Comparison of ENCODE assay signal across 21 cellular contexts in the genomic region with DNA sequence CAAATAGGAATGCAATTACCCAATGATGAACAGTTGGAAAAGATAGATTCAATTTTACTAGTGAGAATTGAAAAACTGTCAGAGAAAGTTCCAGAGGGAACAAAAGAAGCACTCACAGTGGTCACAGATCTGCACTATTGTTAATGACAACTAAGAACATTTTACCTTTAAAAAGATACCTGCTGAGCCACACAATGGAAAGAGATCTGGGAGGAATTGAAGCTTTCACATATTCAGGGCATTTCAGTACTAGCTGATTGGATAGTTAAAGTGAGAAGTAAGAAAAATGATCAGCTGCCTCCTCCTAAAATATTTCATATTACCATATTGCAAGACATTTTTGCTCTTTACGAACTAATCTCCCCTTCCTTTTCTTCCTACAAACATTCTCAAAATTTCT.
DNase-seq lines count a peak whose midpoint lies in the region; TF ChIP-seq lines count a peak whose summit lies in the region.
"Had no signal": no experiment of that assay in that cellular context is flagged by ENCODE, and none has a peak within 500 bp of the region (broad histone marks: within the 10 kb centered on the region; RNA-seq: fewer than 3 reads in every experiment).

No MANE protein-coding gene starts in this region.

- no peak overlapping the region for H3K9ac ChIP-seq in HUES64 (ENCODE audit: low read depth, low read length)
- no peak overlapping the region for H3K9ac ChIP-seq in endodermal cell (ENCODE audit: extremely low read depth, low read length, poor library complexity, severe bottlenecking)

- no peaks in the 10 kb centered on the region for H3K27me3 Mint-ChIP-seq in endodermal cell (ENCODE audit: insufficient read depth)
- H3K27me3 Mint-ChIP-seq: CD4-positive, CD25-positive, alpha-beta regulatory T cell had no signal

- H3K9me3 ChIP-seq in HUES64 (ENCODE audit: insufficient read depth, low read depth, low read length) (no peaks in the 10 kb centered on the region), endodermal cell (ENCODE audit: control insufficient read depth, low read length) (no peaks in the 10 kb centered on the region), osteoblast (ENCODE audit: low read depth, low read length) (no peaks in the 10 kb centered on the region)
- H3K9me3 ChIP-seq: BE2C, Caco-2 had no signal

- H3K4me2 ChIP-seq in osteoblast (ENCODE audit: insufficient read depth, low read length): no peak overlapping the region

- H3K9me3 Mint-ChIP-seq in endodermal cell: no peaks in the 10 kb centered on the region

- H3K4me1 Mint-ChIP-seq in endodermal cell: peaks cover 23% of the 10 kb centered on the region
- H3K4me1 Mint-ChIP-seq: CD4-positive, CD25-positive, alpha-beta regulatory T cell had no signal

- H3K27ac Mint-ChIP-seq in endodermal cell: peak overlapping the region; percentile 46
- H3K27ac Mint-ChIP-seq: CD4-positive, CD25-positive, alpha-beta regulatory T cell had no signal

- H3K36me3 ChIP-seq in HUES64 (ENCODE audit: insufficient read depth, low read length) (no peaks in the 10 kb centered on the region), endodermal cell (ENCODE audit: control insufficient read depth, insufficient read depth, low read length) (no peaks in the 10 kb centered on the region), osteoblast (ENCODE audit: insufficient read depth, low read length) (no peaks in the 10 kb centered on the region)
- H3K36me3 ChIP-seq: BE2C had no signal

- no peak overlapping the region for H2AFZ ChIP-seq in osteoblast (ENCODE audit: low read length)

- H3K4me3 ChIP-seq in HUES64 (ENCODE audit: low read length) (no peak overlapping the region), endodermal cell (ENCODE audit: low read length) (peak overlapping the region; percentile 25), osteoblast (ENCODE audit: insufficient read depth, low read length) (no peak overlapping the region)
- H3K4me3 ChIP-seq: K562 had no signal

- 20% methylated on average over 1 of the region's 1 CpG for WGBS in HUES64
- 18% methylated on average over 1 of the region's 1 CpG; no CpG with 5 or more reads in 1 of the 2 experiments for WGBS in endodermal cell (ENCODE audit: insufficient coverage in 1 of 2, insufficient read length in 1 of 2), 2 experiments

- no peak overlapping the region for H3K4me3 Mint-ChIP-seq in endodermal cell
- H3K4me3 Mint-ChIP-seq: CD4-positive, CD25-positive, alpha-beta regulatory T cell had no signal

- H4K20me1 ChIP-seq in osteoblast (ENCODE audit: insufficient read depth, low read length): no peaks in the 10 kb centered on the region

- TF ChIP-seq CTCF in endodermal cell (conservative IDR thresholded peaks at IDR 0.05): no peak
- no peak for TF ChIP-seq CTCF in osteoblast (IDR thresholded peaks at IDR 0.05; ENCODE audit: extremely low read depth, low read depth, low read length)

- H3K27ac ChIP-seq in HUES64 (ENCODE audit: low read depth, low read length) (peak overlapping the region; percentile 67), endodermal cell (ENCODE audit: low read depth, low read length) (no peak overlapping the region), osteoblast (ENCODE audit: low read depth, low read length) (no peak overlapping the region)
- H3K27ac ChIP-seq: HL-60, RWPE1 had no signal

- H3K79me2 ChIP-seq in osteoblast (ENCODE audit: insufficient read depth, low read length): no peaks in the 10 kb centered on the region

- peaks cover 41% of the 10 kb centered on the region for H3K4me1 ChIP-seq in HUES64 (ENCODE audit: insufficient read depth, low read length)
- H3K4me1 ChIP-seq in endodermal cell (ENCODE audit: control insufficient read depth, insufficient read depth, low read length): peaks cover 16% of the 10 kb centered on the region
- no peaks in the 10 kb centered on the region for H3K4me1 ChIP-seq in osteoblast (ENCODE audit: insufficient read depth, low read length)
- H3K4me1 ChIP-seq: BE2C, Caco-2 had no signal

- DNase-seq in ELF-1 (ENCODE audit: low read depth, low spot score): peak; percentile 4
- no peak for DNase-seq in endodermal cell
- peak; percentile 16 for DNase-seq in iPS-NIHi7 (ENCODE audit: extremely low spot score)
- no peak for DNase-seq in osteoblast (ENCODE audit: insufficient read length, low spot score, missing footprints)
- DNase-seq in activated CD8-positive, alpha-beta memory T cell treated with anti-CD3 and anti-CD28 coated beads, Interleukin-2, amount 50 U/mL, for 4 hours: no peak
- no peak for DNase-seq in stimulated activated CD4-positive, alpha-beta T cell treated with anti-CD3 and anti-CD28 coated beads, Interleukin-1b, Interleukin-23, amount 100 ng/mL, for 48 hours
- DNase-seq: BE2C; Caco-2; CD4-positive, CD25-positive, alpha-beta regulatory T cell; GF-D8; HCEC 1CT; NCI-H187 treated with DMSO at 0.1 percent for 48 hours; NCI-H2171; NCI-H446; NCI-H526 treated with DMSO at 0.1 percent for 48 hours; NK-92 treated with Interleukin-12 subunit alpha and Interleukin-12 subunit beta, amount 100 ng/mL, for 24 hours; SIG-M5 had no signal

- H3K27me3 ChIP-seq in HUES64 (ENCODE audit: insufficient read depth, low read length) (0 out of 2 replicates have a peak, but pooled peaks cover 3% of the 10 kb centered on the region), endodermal cell (ENCODE audit: control insufficient read depth, insufficient read depth, low read length, poor library complexity, severe bottlenecking) (no peaks in the 10 kb centered on the region), osteoblast (ENCODE audit: insufficient read depth, low read length) (no peaks in the 10 kb centered on the region)
- H3K27me3 ChIP-seq: BE2C had no signal

- no peaks in the 10 kb centered on the region for H3K36me3 Mint-ChIP-seq in endodermal cell (ENCODE audit: low read depth)
- H3K36me3 Mint-ChIP-seq: CD4-positive, CD25-positive, alpha-beta regulatory T cell had no signal

Comparison
In these comparisons a context has a peak if more than half of its experiments do, and no peak if none do; other contexts are left out.
1. DNase-seq: peak in ELF-1 (single experiment) and iPS-NIHi7 (single experiment); none in endodermal cell (single experiment), osteoblast (single experiment), activated CD8-positive, alpha-beta memory T cell treated with anti-CD3 and anti-CD28 coated beads, Interleukin-2, amount 50 U/mL, for 4 hours (single experiment) and stimulated activated CD4-positive, alpha-beta T cell treated with anti-CD3 and anti-CD28 coated beads, Interleukin-1b, Interleukin-23, amount 100 ng/mL, for 48 hours (single experiment).